ENCODE assay signal across 28 cellular contexts in genomic region chr3:140933552-140933951, GRCh38.
"Had no signal": no experiment of that assay in that cellular context is flagged by ENCODE, and none has a peak within 500 bp of the region (broad histone marks: within the 10 kb centered on the region; RNA-seq: fewer than 3 reads in every experiment).

No MANE protein-coding gene starts in this region.

- H3K79me2 ChIP-seq: parathyroid adenoma had no signal

- H3K9ac ChIP-seq: parathyroid adenoma had no signal

- H3K4me2 ChIP-seq: smooth muscle cell had no signal

- H3K36me3 ChIP-seq: ovary, spleen, suprapubic skin, tibial artery, transverse colon, upper lobe of right lung, uterus had no signal

- H2AFZ ChIP-seq: parathyroid adenoma had no signal

- DNase-seq: naive thymus-derived CD8-positive, alpha-beta T cell; nephron progenitor cell; occipital lobe; ovary; psoas muscle; right cardiac atrium; spleen; stimulated activated CD4-positive, alpha-beta T cell treated with anti-CD3 and anti-CD28 coated beads, Interleukin-12 subunit alpha, Interleukin-12 subunit beta, amount 100 ng/mL, for 4 hours; stimulated activated CD4-positive, alpha-beta T cell treated with anti-CD3 and anti-CD28 coated beads, Interleukin-1b, Interleukin-23, amount 100 ng/mL, for 48 hours; stimulated activated CD4-positive, alpha-beta T cell treated with anti-CD3 and anti-CD28 coated beads, Interleukin-4, amount 100 ng/mL, for 1 hour; stimulated activated CD4-positive, alpha-beta T cell treated with anti-CD3 and anti-CD28 coated beads, Interleukin-4, amount 100 ng/mL, for 4 hours; stimulated activated CD8-positive, alpha-beta memory T cell treated with anti-CD3 and anti-CD28 coated beads, Interleukin-4, amount 100 ng/mL, for 48 hours; stimulated activated naive CD4-positive, alpha-beta T cell; stimulated activated naive CD8-positive, alpha-beta T cell treated with anti-CD3 and anti-CD28 coated beads, Interleukin-15, amount 100 ng/mL, for 72 hours; stimulated activated naive CD8-positive, alpha-beta T cell treated with anti-CD3 and anti-CD28 coated beads, Interleukin-15, Interleukin-2, amounts not matched to agents 100 U/mL and 50 U/mL, for 24 hours; substantia nigra; testis; tibial artery; transverse colon; upper lobe of right lung; uterus had no signal

- H3K27ac ChIP-seq: ovary, parathyroid adenoma, psoas muscle, skin epidermis, spleen, suprapubic skin, testis, tibial artery, transverse colon, upper lobe of right lung, uterus had no signal

- H3K9me3 ChIP-seq: ovary, psoas muscle, suprapubic skin, testis, transverse colon, upper lobe of right lung, uterus had no signal

- H3K27me3 ChIP-seq: ovary, testis, uterus had no signal

- H3K4me3 ChIP-seq: ovary, psoas muscle, skin epidermis, smooth muscle cell, spleen, suprapubic skin, testis, tibial artery, transverse colon, upper lobe of right lung, uterus had no signal

- H3K4me1 ChIP-seq: parathyroid adenoma, psoas muscle, spleen, suprapubic skin, testis, tibial artery, transverse colon, upper lobe of right lung, uterus had no signal

- ATAC-seq: naive thymus-derived CD8-positive, alpha-beta T cell; natural killer cell treated with Interleukin-12 subunit alpha and Interleukin-12 subunit beta and Interleukin-15 and Interleukin-18, amount 100 ng/mL, for 72 hours; psoas muscle; right cardiac atrium; sciatic nerve; stimulated activated memory B cell treated with anti-CD40 and anti-IgM and Interleukin-4, amounts not matched to agents 10 μg/mL and 1 μg/mL and 100 μg/mL, for 72 hours; stimulated activated naive CD8-positive, alpha-beta T cell treated with anti-CD3 and anti-CD28 coated beads, Interleukin-15, amount 100 ng/mL, for 72 hours; stimulated activated naive CD8-positive, alpha-beta T cell treated with anti-CD3 and anti-CD28 coated beads, Interleukin-15, Interleukin-2, amounts not matched to agents 100 U/mL and 50 U/mL, for 24 hours; upper lobe of right lung had no signal
